In the genomic region with DNA sequence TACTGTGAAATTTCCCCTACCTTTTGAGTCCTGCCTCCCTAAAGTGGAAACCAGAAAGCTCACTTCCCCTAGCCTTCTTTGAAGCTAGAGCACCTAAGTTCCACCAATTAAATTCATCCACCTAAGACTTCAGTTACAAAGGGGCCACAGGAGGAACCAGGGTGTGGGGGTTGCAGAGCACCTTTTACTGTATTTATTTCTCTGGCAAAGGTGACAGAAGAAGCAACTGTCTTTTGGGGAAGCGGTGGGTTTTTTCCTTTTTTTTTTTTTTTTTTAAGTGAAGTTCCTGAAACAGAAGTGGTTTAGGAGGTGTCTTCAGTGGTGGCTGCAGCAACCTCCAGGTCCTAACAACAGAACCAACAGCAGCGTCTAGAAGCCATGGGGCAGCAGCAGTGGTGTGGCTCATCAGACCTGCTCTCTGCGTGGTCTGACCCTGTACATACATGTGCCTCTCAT, we compare ENCODE assay signal across 10 cellular contexts. TPM values are rescaled to one million over a fixed set of nuclear protein-coding genes. Genes with fewer than 3 reads are reported as not detected.
DNase-seq lines count a peak whose midpoint lies in the region; ATAC-seq and TF ChIP-seq lines count a peak whose summit lies in the region.
"Had no signal": no experiment of that assay in that cellular context is flagged by ENCODE, and none has a peak within 500 bp of the region (broad histone marks: within the 10 kb centered on the region; RNA-seq: fewer than 3 reads in every experiment).

No MANE protein-coding gene starts in this region.

- H3K36me3 Mint-ChIP-seq in CD8-positive, alpha-beta T cell, result peaks cover 2% of the 10 kb centered on the region

- H2AFZ ChIP-seq in OCI-LY7 (ENCODE audit: low read length), result peak overlapping the region; percentile 83

- no peaks in the 10 kb centered on the region for H3K27me3 Mint-ChIP-seq in CD8-positive, alpha-beta T cell (ENCODE audit: low read depth)

- no TSS peak for BruUV-seq in OCI-LY7 (replicated peaks; lab: Mats Ljungman, UMichigan)

- in situ Hi-C loops in ACHN (cut with HindIII; ENCODE audit: low pct_ligation_motif_present, low pct_unique_long_range_greater_than_20kb, low sequenced_read_pairs), result no loop called here

- H3K27ac ChIP-seq in CD8-positive, alpha-beta T cell (ENCODE audit: low read depth, low read length), result peak overlapping the region; percentile 7
- H3K27ac ChIP-seq in OCI-LY7 (ENCODE audit: low read depth, low read length, poor library complexity, severe bottlenecking) (peak overlapping the region; percentile 94), esophagus squamous epithelium (no peak overlapping the region)
- H3K27ac ChIP-seq: epithelial cell of prostate had no signal

- no peak for TF ChIP-seq CTCF in CD8-positive, alpha-beta T cell (IDR thresholded peaks at IDR 0.05)
- TF ChIP-seq CTCF in OCI-LY7 (conservative IDR thresholded peaks at IDR 0.05; ENCODE audit: low read length) (no peak), esophagus squamous epithelium (IDR thresholded peaks at IDR 0.05) (no peak)

- CTCF ChIA-PET in CD8-positive, alpha-beta T cell (lab: Charles Lee), result interaction anchor here (1.1 to 12.1 kb wide), 18 partner anchors 10 to 454 kb away, joined by 3 to 320 read pairs (median 12); a partner anchor contains a TSS
- CTCF ChIA-PET in OCI-LY7 (lab: Charles Lee; ENCODE audit: unreplicated experiment), result interaction anchor here (1.5 to 3.2 kb wide), 3 partner anchors 9 to 28 kb away, joined by 6 to 35 read pairs (median 10); a partner anchor contains a TSS

- H3K27ac Mint-ChIP-seq in CD8-positive, alpha-beta T cell, result peak overlapping the region; percentile 90

- WGBS in esophagus squamous epithelium, 2 donors, result 50 to 69% methylated on average over 3 of the region's 3 CpGs

- intact Hi-C loops in CD8-positive, alpha-beta T cell (cut with DNase I, micrococcal nuclease), result loop anchor here (1.0 to 5.0 kb wide), 5 partner anchors 13 to 620 kb away; a partner anchor contains a TSS
- intact Hi-C loops in OCI-LY7 (cut with micrococcal nuclease; ENCODE audit: unreplicated experiment), result loop anchor here (1.0 to 10.0 kb wide), 6 partner anchors 13 to 632 kb away; a partner anchor contains a TSS
- intact Hi-C loops in esophagus squamous epithelium (cut with DNase I), result no loop called here

- TF ChIP-seq POLR2A in esophagus squamous epithelium (IDR thresholded peaks at IDR 0.05), result no peak

- H3K9ac ChIP-seq in iPS-15b (ENCODE audit: low read depth, low read length), result peak overlapping the region; percentile 4

- H3K4me2 ChIP-seq in OCI-LY7 (ENCODE audit: low read length), result peak overlapping the region; percentile 71

- H3K9me3 Mint-ChIP-seq in CD8-positive, alpha-beta T cell, result no peaks in the 10 kb centered on the region

- H3K4me3 ChIP-seq in CD8-positive, alpha-beta T cell (ENCODE audit: low read depth, low read length), result no peak overlapping the region
- H3K4me3 ChIP-seq in OCI-LY7 (ENCODE audit: low read depth, low read length, poor library complexity, severe bottlenecking), result peak overlapping the region; percentile 51
- no peak overlapping the region for H3K4me3 ChIP-seq in iPS-15b (ENCODE audit: low read depth, low read length)
- no peak overlapping the region for H3K4me3 ChIP-seq in esophagus squamous epithelium
- H3K4me3 ChIP-seq: skin epidermis had no signal

- H3K27me3 ChIP-seq in CD8-positive, alpha-beta T cell (ENCODE audit: insufficient read depth, low read length), result no peaks in the 10 kb centered on the region
- H3K27me3 ChIP-seq in iPS-15b (ENCODE audit: control insufficient read depth, insufficient read depth, low read length), result no peaks in the 10 kb centered on the region
- H3K27me3 ChIP-seq in esophagus squamous epithelium, result peaks cover 0 to 17% (median 0%) of the 10 kb centered on the region in 4 donors

- H3K9me3 ChIP-seq in CD8-positive, alpha-beta T cell (ENCODE audit: low read length), result no peaks in the 10 kb centered on the region
- H3K9me3 ChIP-seq in OCI-LY7 (ENCODE audit: low read length) (peaks cover 3% of the 10 kb centered on the region; the same call in 1 of the 2 replicates), iPS-15b (ENCODE audit: control insufficient read depth, insufficient read depth, low read length) (no peaks in the 10 kb centered on the region), esophagus squamous epithelium (no peaks in the 10 kb centered on the region)

- ATAC-seq in CD8-positive, alpha-beta T cell, result peak; percentile 69
- ATAC-seq in GM18511 (IDR thresholded peaks at IDR 0.05; ENCODE audit: unreplicated experiment), result peak; percentile 52
- ATAC-seq in HG03097 (IDR thresholded peaks at IDR 0.05; ENCODE audit: low FRiP score, unreplicated experiment), result no peak

- H4K20me1 ChIP-seq in OCI-LY7 (ENCODE audit: insufficient read depth, low read length), result no peaks in the 10 kb centered on the region

- H3K4me1 Mint-ChIP-seq in CD8-positive, alpha-beta T cell (ENCODE audit: low read depth), result peaks cover 28% of the 10 kb centered on the region

- no peaks in the 10 kb centered on the region for H3K36me3 ChIP-seq in CD8-positive, alpha-beta T cell (ENCODE audit: insufficient read depth, low read length)
- H3K36me3 ChIP-seq in OCI-LY7 (ENCODE audit: insufficient read depth, low read length) (peaks cover 18% of the 10 kb centered on the region), iPS-15b (ENCODE audit: control insufficient read depth, insufficient read depth, low read length) (no peaks in the 10 kb centered on the region), esophagus squamous epithelium (no peaks in the 10 kb centered on the region)

- POLR2A ChIA-PET in CD8-positive, alpha-beta T cell (lab: Charles Lee), result interaction anchor here (0.6 to 6.7 kb wide), 7 partner anchors 8 to 105 kb away, joined by 3 to 84 read pairs (median 27); a partner anchor contains a TSS
- POLR2A ChIA-PET in OCI-LY7 (lab: Charles Lee), result interaction anchor here (0.6 to 3.1 kb wide), 18 partner anchors 8 to 767 kb away, joined by 3 to 22 read pairs (median 4); a partner anchor contains a TSS

- peaks cover 29% of the 10 kb centered on the region for H3K4me1 ChIP-seq in CD8-positive, alpha-beta T cell (ENCODE audit: insufficient read depth, low read length)
- H3K4me1 ChIP-seq in OCI-LY7 (ENCODE audit: insufficient read depth, low read length, poor library complexity, severe bottlenecking) (peaks cover 48% of the 10 kb centered on the region), iPS-15b (ENCODE audit: control insufficient read depth, insufficient read depth, low read length) (no peaks in the 10 kb centered on the region), esophagus squamous epithelium (peaks cover 0 to 6% (median 0%) of the 10 kb centered on the region in 3 donors)

- H3K79me2 ChIP-seq in OCI-LY7 (ENCODE audit: insufficient read depth, low read depth, low read length), result no peaks in the 10 kb centered on the region

- no peak for DNase-seq in CD8-positive, alpha-beta T cell
- peak; percentile 86 for DNase-seq in OCI-LY7 (ENCODE audit: low spot score)
- no peak for DNase-seq in ACHN
- DNase-seq in NCI-H774 (lab: John Stamatoyannopoulos, UW), result no peak
- DNase-seq in esophagus squamous epithelium (lab: John Stamatoyannopoulos, UW), result no peak

- peak overlapping the region; percentile 67 for H3K4me3 Mint-ChIP-seq in CD8-positive, alpha-beta T cell

- H3K9me2 ChIP-seq in OCI-LY7 (ENCODE audit: insufficient read depth, low read length), result no peaks in the 10 kb centered on the region

RNA-seq across cellular contexts. Expression of a gene that starts 13.1 kb away (rescaled TPM):
- 10 to 100 TPM; 32.9 to 34.7 TPM for total RNA-seq in CD8-positive, alpha-beta T cell
- 149 and 158 TPM in 2 replicates for total RNA-seq in OCI-LY7 (2014; rRNA removed; shearing (Covaris generic))
- total RNA-seq in OCI-LY7 (2022), result 193 and 207 TPM in 2 replicates
- total RNA-seq in esophagus squamous epithelium, result 10 to 100 TPM in 2 of 4 donors, 1 to 10 TPM in 2; 5.2 to 93.7 (median 12.0) TPM

RNA-seq across cellular contexts. Expression of a gene that starts 13.5 kb away (rescaled TPM):
- 10 to 100 TPM; 98.0 to 98.1 TPM for total RNA-seq in CD8-positive, alpha-beta T cell
- 62.1 and 85.9 TPM in 2 replicates for total RNA-seq in OCI-LY7 (2014; rRNA removed; shearing (Covaris generic))
- total RNA-seq in OCI-LY7 (2022), result 66.3 and 75.0 TPM in 2 replicates
- total RNA-seq in esophagus squamous epithelium, result 10 to 100 TPM; 31.7 to 95.5 (median 40.3) TPM

RNA-seq across cellular contexts. Expression of a gene that starts 23.2 kb away (rescaled TPM):
- 100 to 1,000 TPM; 108 to 117 TPM for total RNA-seq in CD8-positive, alpha-beta T cell
- total RNA-seq in OCI-LY7 (2014; rRNA removed; shearing (Covaris generic)), result 142 and 164 TPM in 2 replicates
- total RNA-seq in OCI-LY7 (2022) (194 and 216 TPM in 2 replicates), esophagus squamous epithelium (100 to 1,000 TPM in 1 of 4 donors, 10 to 100 TPM in 3; 21.6 to 135 (median 42.2) TPM)

RNA-seq across cellular contexts. Expression of a gene that starts 28.5 kb away (rescaled TPM):
- 10 to 100 TPM; 88.9 to 91.0 TPM for total RNA-seq in CD8-positive, alpha-beta T cell
- 90.9 and 96.4 TPM in 2 replicates for total RNA-seq in OCI-LY7 (2014; rRNA removed; shearing (Covaris generic))
- total RNA-seq in OCI-LY7 (2022) (108 and 132 TPM in 2 replicates), esophagus squamous epithelium (10 to 100 TPM; 25.4 to 28.3 (median 26.7) TPM)

RNA-seq across cellular contexts. Expression of a gene that starts 50.2 kb away (rescaled TPM):
- total RNA-seq in CD8-positive, alpha-beta T cell, result 10 to 100 TPM; 12.8 to 13.4 TPM
- 46.5 and 48.1 TPM in 2 replicates for total RNA-seq in OCI-LY7 (2014; rRNA removed; shearing (Covaris generic))
- 57.1 and 69.3 TPM in 2 replicates for total RNA-seq in OCI-LY7 (2022)
- 1 to 10 TPM in 1 of 4 donors, under 1 TPM in 3; 0.34 to 3.6 (median 0.74) TPM for total RNA-seq in esophagus squamous epithelium

Comparison
In these comparisons a context has a peak if more than half of its experiments do, and no peak if none do; other contexts are left out.
1. H3K27ac ChIP-seq: peak in CD8-positive, alpha-beta T cell (single experiment) and OCI-LY7 (single experiment); none in esophagus squamous epithelium (0 of 4).